Comparison of ENCODE assay signal across 7 cellular contexts in genomic region chr1:182029002-182029378, GRCh38. TPM values are rescaled to one million over a fixed set of nuclear protein-coding genes. Genes with fewer than 3 reads are reported as not detected.
DNase-seq lines count a peak whose midpoint lies in the region; ATAC-seq and TF ChIP-seq lines count a peak whose summit lies in the region.

No MANE protein-coding gene starts in this region.

- ATAC-seq in stimulated activated naive CD8-positive, alpha-beta T cell treated with anti-CD3 and anti-CD28 coated beads, Interleukin-15, amount 100 ng/mL, for 72 hours = no peak
- no peak for ATAC-seq in HG03095 (IDR thresholded peaks at IDR 0.05; ENCODE audit: unreplicated experiment)

- H3K4me1 ChIP-seq in iPS-15b (ENCODE audit: control insufficient read depth, insufficient read depth, low read length) = peaks cover 2% of the 10 kb centered on the region

- no peaks in the 10 kb centered on the region for H3K36me3 ChIP-seq in iPS-15b (ENCODE audit: control insufficient read depth, insufficient read depth, low read length)

- H3K4me1 Mint-ChIP-seq in HFFc6 (ENCODE audit: low read depth) = peaks cover 5% of the 10 kb centered on the region; the same call in 1 of the 2 replicates
- H3K4me1 Mint-ChIP-seq in activated T-helper 1 cell treated with anti-CD3 and anti-CD28 coated beads, Interleukin-12 subunit alpha, Interleukin-12 subunit beta, Interleukin-2, Interleukin-4 antibody, amounts not matched to agents 30 ng/mL and 10 ng/mL and 1 ng/mL, durations not matched to agents 14 hours and 24 hours and 36 hours (ENCODE audit: low read depth) = peaks cover 12% of the 10 kb centered on the region
- H3K4me1 Mint-ChIP-seq in stimulated activated naive CD8-positive, alpha-beta T cell treated with anti-CD3 and anti-CD28 coated beads, Interleukin-15, amount 100 ng/mL, for 72 hours = peaks cover 16% of the 10 kb centered on the region

- peak overlapping the region; percentile 91 for H3K4me3 ChIP-seq in iPS-15b (ENCODE audit: low read depth, low read length)

- no peaks in the 10 kb centered on the region for H3K36me3 Mint-ChIP-seq in HFFc6 (ENCODE audit: low read depth)
- peaks cover 1% of the 10 kb centered on the region for H3K36me3 Mint-ChIP-seq in activated T-helper 1 cell treated with anti-CD3 and anti-CD28 coated beads, Interleukin-12 subunit alpha, Interleukin-12 subunit beta, Interleukin-2, Interleukin-4 antibody, amounts not matched to agents 30 ng/mL and 10 ng/mL and 1 ng/mL, durations not matched to agents 14 hours and 24 hours and 36 hours (ENCODE audit: low read depth)

- no peak for TF ChIP-seq CTCF in HFFc6 (IDR thresholded peaks at IDR 0.05)

- H3K4me3 Mint-ChIP-seq in HFFc6 = peak overlapping the region; percentile 81; the same call in 1 of the 2 replicates
- H3K4me3 Mint-ChIP-seq in activated T-helper 1 cell treated with anti-CD3 and anti-CD28 coated beads, Interleukin-12 subunit alpha, Interleukin-12 subunit beta, Interleukin-2, Interleukin-4 antibody, amounts not matched to agents 30 ng/mL and 10 ng/mL and 1 ng/mL, durations not matched to agents 14 hours and 24 hours and 36 hours = peak overlapping the region; percentile 91
- peak overlapping the region; percentile 95 to 99 for H3K4me3 Mint-ChIP-seq in stimulated activated naive CD8-positive, alpha-beta T cell treated with anti-CD3 and anti-CD28 coated beads, Interleukin-15, amount 100 ng/mL, for 72 hours

- no peaks in the 10 kb centered on the region; the same call in 1 of the 2 replicates for H3K9me3 Mint-ChIP-seq in HFFc6
- H3K9me3 Mint-ChIP-seq in activated T-helper 1 cell treated with anti-CD3 and anti-CD28 coated beads, Interleukin-12 subunit alpha, Interleukin-12 subunit beta, Interleukin-2, Interleukin-4 antibody, amounts not matched to agents 30 ng/mL and 10 ng/mL and 1 ng/mL, durations not matched to agents 14 hours and 24 hours and 36 hours = no peaks in the 10 kb centered on the region
- no peaks in the 10 kb centered on the region for H3K9me3 Mint-ChIP-seq in stimulated activated naive CD8-positive, alpha-beta T cell treated with anti-CD3 and anti-CD28 coated beads, Interleukin-15, amount 100 ng/mL, for 72 hours

- H3K9ac ChIP-seq in iPS-15b (ENCODE audit: low read depth, low read length) = peak overlapping the region; percentile 81

- no peaks in the 10 kb centered on the region for H3K27me3 ChIP-seq in iPS-15b (ENCODE audit: control insufficient read depth, insufficient read depth, low read length)

- H3K27me3 Mint-ChIP-seq in HFFc6 (ENCODE audit: insufficient read depth) = no peaks in the 10 kb centered on the region
- peaks cover 3% of the 10 kb centered on the region for H3K27me3 Mint-ChIP-seq in activated T-helper 1 cell treated with anti-CD3 and anti-CD28 coated beads, Interleukin-12 subunit alpha, Interleukin-12 subunit beta, Interleukin-2, Interleukin-4 antibody, amounts not matched to agents 30 ng/mL and 10 ng/mL and 1 ng/mL, durations not matched to agents 14 hours and 24 hours and 36 hours (ENCODE audit: insufficient read depth)
- no peaks in the 10 kb centered on the region for H3K27me3 Mint-ChIP-seq in stimulated activated naive CD8-positive, alpha-beta T cell treated with anti-CD3 and anti-CD28 coated beads, Interleukin-15, amount 100 ng/mL, for 72 hours

- no peaks in the 10 kb centered on the region for H3K9me3 ChIP-seq in iPS-15b (ENCODE audit: control insufficient read depth, insufficient read depth, low read length)

- DNase-seq in HFFc6 (no peak), pons (ENCODE audit: low spot score) (no peak), AG08395 (ENCODE audit: low spot score) (no peak)
- DNase-seq in activated T-helper 1 cell treated with anti-CD3 and anti-CD28 coated beads, Interleukin-12 subunit alpha, Interleukin-12 subunit beta, Interleukin-2, Interleukin-4 antibody, amounts not matched to agents 30 ng/mL and 10 ng/mL and 1 ng/mL, durations not matched to agents 14 hours and 24 hours and 36 hours (ENCODE audit: low spot score) = no peak
- DNase-seq in stimulated activated naive CD8-positive, alpha-beta T cell treated with anti-CD3 and anti-CD28 coated beads, Interleukin-15, amount 100 ng/mL, for 72 hours = no peak

- intact Hi-C loops in activated T-helper 1 cell treated with anti-CD3 and anti-CD28 coated beads, Interleukin-12 subunit alpha, Interleukin-12 subunit beta, Interleukin-2, Interleukin-4 antibody, amounts not matched to agents 30 ng/mL and 10 ng/mL and 1 ng/mL, durations not matched to agents 14 hours and 24 hours and 36 hours (cut with micrococcal nuclease) = loop anchor here (1.0 to 10.0 kb wide), 11 partner anchors 18 to 1608 kb away; partner anchors contain the start of genes ARPC5, GLUL, MR1 and RGS16

- H3K27ac Mint-ChIP-seq in HFFc6 = no peak overlapping the region
- H3K27ac Mint-ChIP-seq in activated T-helper 1 cell treated with anti-CD3 and anti-CD28 coated beads, Interleukin-12 subunit alpha, Interleukin-12 subunit beta, Interleukin-2, Interleukin-4 antibody, amounts not matched to agents 30 ng/mL and 10 ng/mL and 1 ng/mL, durations not matched to agents 14 hours and 24 hours and 36 hours = peak overlapping the region; percentile 94
- H3K27ac Mint-ChIP-seq in stimulated activated naive CD8-positive, alpha-beta T cell treated with anti-CD3 and anti-CD28 coated beads, Interleukin-15, amount 100 ng/mL, for 72 hours = peak overlapping the region; percentile 97 to 99

RNA-seq across cellular contexts. Expression of gene ZNF648, which starts 32.5 kb away (rescaled TPM):
- total RNA-seq in HFFc6 (2021; fragmentation: NEBNext Ultra II Directional; extraction: Animal tissue kit (Norgen Biotek cat#: 25700)) = not detected
- not detected in 2 replicates for total RNA-seq in activated T-helper 1 cell treated with anti-CD3 and anti-CD28 coated beads, Interleukin-12 subunit alpha, Interleukin-12 subunit beta, Interleukin-2, Interleukin-4 antibody, amounts not matched to agents 30 ng/mL and 10 ng/mL and 1 ng/mL, durations not matched to agents 14 hours and 24 hours and 36 hours
